Comparison of ENCODE assay signal across 11 cellular contexts in the genomic region with DNA sequence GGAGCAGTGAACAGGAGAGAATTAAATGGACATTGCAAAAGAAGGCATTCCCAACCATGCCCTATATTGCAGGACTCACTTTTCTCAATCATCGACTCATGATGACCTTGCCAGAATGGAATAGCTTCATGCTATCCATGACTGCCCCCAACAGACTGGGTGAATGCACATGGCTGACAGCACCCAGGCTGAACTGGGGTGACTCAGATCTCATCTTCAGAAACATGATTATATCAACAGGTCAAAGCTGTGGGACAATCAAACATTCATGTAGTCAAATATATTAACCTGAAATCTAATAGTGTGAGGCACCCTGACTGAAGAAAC. TPM values are rescaled to one million over a fixed set of nuclear protein-coding genes. Genes with fewer than 3 reads are reported as not detected.
A peak's percentile ranks its signal among the peaks of the same experiment; 100 is the strongest.
DNase-seq lines count a peak whose midpoint lies in the region; ATAC-seq and TF ChIP-seq lines count a peak whose summit lies in the region.
"Had no signal": no experiment of that assay in that cellular context is flagged by ENCODE, and none has a peak within 500 bp of the region (broad histone marks: within the 10 kb centered on the region; RNA-seq: fewer than 3 reads in every experiment).

No MANE protein-coding gene starts in this region.

- H3K27me3 ChIP-seq in OCI-LY3 (ENCODE audit: low read depth, low read length): no peaks in the 10 kb centered on the region
- no peaks in the 10 kb centered on the region for H3K27me3 ChIP-seq in trophoblast cell (ENCODE audit: insufficient read depth, low read length)

- H3K79me1 ChIP-seq in trophoblast cell (ENCODE audit: low read length): no peaks in the 10 kb centered on the region

- no peak overlapping the region for H2BK12ac ChIP-seq in trophoblast cell (ENCODE audit: low read length)

- H3K23ac ChIP-seq in trophoblast cell (ENCODE audit: low read length): no peak overlapping the region

- H3K9me3 ChIP-seq in OCI-LY3 (ENCODE audit: insufficient read depth, low read length) (no peaks in the 10 kb centered on the region), trophoblast cell (ENCODE audit: insufficient read depth, low read depth, low read length) (no peaks in the 10 kb centered on the region)

- H3K9ac ChIP-seq in OCI-LY3 (ENCODE audit: low read length) (no peak overlapping the region), trophoblast cell (ENCODE audit: low read length) (peak overlapping the region; percentile 17)

- no peak for TF ChIP-seq CTCF in OCI-LY3 (IDR thresholded peaks at IDR 0.05; ENCODE audit: low read depth, low read length)
- no peak for TF ChIP-seq CTCF in Calu3 (IDR thresholded peaks at IDR 0.05; ENCODE audit: unreplicated experiment)

- intact Hi-C loops in Calu3 (cut with micrococcal nuclease; ENCODE audit: unreplicated experiment): no loop called here

- H2BK120ac ChIP-seq in trophoblast cell (ENCODE audit: insufficient read depth, low read length, poor library complexity): no peak overlapping the region

- no peak overlapping the region for H3K4me3 ChIP-seq in OCI-LY3 (ENCODE audit: low read length)
- no peak overlapping the region for H3K4me3 ChIP-seq in trophoblast cell (ENCODE audit: low read depth, low read length)

- H3K79me2 ChIP-seq in OCI-LY3 (ENCODE audit: low read length) (no peaks in the 10 kb centered on the region), trophoblast cell (ENCODE audit: control insufficient read depth, insufficient read depth, low read length, poor library complexity) (no peaks in the 10 kb centered on the region)

- H4K8ac ChIP-seq in trophoblast cell (ENCODE audit: low read depth, low read length): no peak overlapping the region

- no peak overlapping the region for H2AK5ac ChIP-seq in trophoblast cell (ENCODE audit: low read length)

- H3K27ac ChIP-seq in OCI-LY3 (ENCODE audit: low read length) (no peak overlapping the region), trophoblast cell (ENCODE audit: low read depth, low read length) (no peak overlapping the region)

- H3K9me3 Mint-ChIP-seq in Calu3 (ENCODE audit: low read depth, unreplicated experiment): no peaks in the 10 kb centered on the region
- H3K9me3 Mint-ChIP-seq: stimulated activated naive CD8-positive, alpha-beta T cell treated with anti-CD3 and anti-CD28 coated beads, Interleukin-15, Interleukin-2, amounts not matched to agents 100 ng/mL and 50 ng/mL, for 24 hours had no signal

- H3K4me2 ChIP-seq in OCI-LY3 (ENCODE audit: low read length): peak overlapping the region; percentile 32
- no peak overlapping the region for H3K4me2 ChIP-seq in trophoblast cell (ENCODE audit: low read length)

- no peak overlapping the region for H4K12ac ChIP-seq in trophoblast cell (ENCODE audit: low read depth, low read length)

- H3K4me1 Mint-ChIP-seq in Calu3 (ENCODE audit: low read depth, unreplicated experiment): no peaks in the 10 kb centered on the region

- no peak overlapping the region for H3K4me3 Mint-ChIP-seq in Calu3 (ENCODE audit: low read depth, unreplicated experiment)
- H3K4me3 Mint-ChIP-seq: stimulated activated naive CD8-positive, alpha-beta T cell treated with anti-CD3 and anti-CD28 coated beads, Interleukin-15, Interleukin-2, amounts not matched to agents 100 ng/mL and 50 ng/mL, for 24 hours had no signal

- CTCF ChIA-PET in Calu3 (lab: Charles Lee): interaction anchor here (0.6 kb wide), 1 partner anchor 15 kb away, joined by 3 read pairs; no protein-coding TSS in a partner anchor

- BruUV-seq in Calu3 (replicated peaks; lab: Mats Ljungman, UMichigan): no TSS peak

- no peak overlapping the region for H3K14ac ChIP-seq in trophoblast cell (ENCODE audit: low read length)

- H2AFZ ChIP-seq in OCI-LY3 (ENCODE audit: low read depth, low read length): no peak overlapping the region
- no peak overlapping the region for H2AFZ ChIP-seq in trophoblast cell (ENCODE audit: insufficient read depth, low read length, poor library complexity)

- no peak overlapping the region for H3K4ac ChIP-seq in trophoblast cell (ENCODE audit: low read depth, low read length)

- H3K36me3 ChIP-seq in OCI-LY3 (replicated peaks; ENCODE audit: low read depth, low read length) (no peaks in the 10 kb centered on the region), trophoblast cell (ENCODE audit: control insufficient read depth in 1 of 2, insufficient read depth in 2 of 2, low read length in 2 of 2) (no peaks in the 10 kb centered on the region)

- no peaks in the 10 kb centered on the region for H4K20me1 ChIP-seq in OCI-LY3 (ENCODE audit: insufficient read depth, low read length)

- no peaks in the 10 kb centered on the region for H3K36me3 Mint-ChIP-seq in Calu3 (ENCODE audit: insufficient read depth, unreplicated experiment)

- no peaks in the 10 kb centered on the region for H3K27me3 Mint-ChIP-seq in Calu3 (ENCODE audit: unreplicated experiment)
- H3K27me3 Mint-ChIP-seq: stimulated activated naive CD8-positive, alpha-beta T cell treated with anti-CD3 and anti-CD28 coated beads, Interleukin-15, Interleukin-2, amounts not matched to agents 100 ng/mL and 50 ng/mL, for 24 hours had no signal

- DNase-seq in trophoblast cell (no peak), activated gamma-delta T cell treated with Interleukin-2 at 50 U/mL for 16 hours (no peak), DMS53 (lab: John Stamatoyannopoulos, UW) (no peak), NCI-H510A (lab: John Stamatoyannopoulos, UW) (no peak), Calu3 (no peak)
- DNase-seq: DMS 273 treated with DMSO at 0.1 percent for 48 hours; NK-92 treated with Interleukin-12 subunit alpha and Interleukin-12 subunit beta, amount 100 ng/mL, for 24 hours had no signal

- no peak overlapping the region for H4K91ac ChIP-seq in trophoblast cell (ENCODE audit: low read depth, low read length)

- H3K4me1 ChIP-seq in OCI-LY3 (ENCODE audit: low read length): peaks cover 30% of the 10 kb centered on the region
- H3K4me1 ChIP-seq in trophoblast cell (ENCODE audit: control insufficient read depth in 1 of 2, insufficient read depth in 2 of 2, low read length in 2 of 2): peaks cover 0 to 2% of the 10 kb centered on the region in 2 experiments

- WGBS in trophoblast cell (ENCODE audit: extremely low coverage, insufficient coverage, insufficient read length): no CpG with 5 or more reads among the region's 1 CpG

- no peak overlapping the region for H3K18ac ChIP-seq in trophoblast cell (ENCODE audit: low read length)

- no peak overlapping the region for H3K27ac Mint-ChIP-seq in Calu3 (ENCODE audit: unreplicated experiment)
- H3K27ac Mint-ChIP-seq: stimulated activated naive CD8-positive, alpha-beta T cell treated with anti-CD3 and anti-CD28 coated beads, Interleukin-15, Interleukin-2, amounts not matched to agents 100 ng/mL and 50 ng/mL, for 24 hours had no signal

- no peak overlapping the region for H2BK5ac ChIP-seq in trophoblast cell (ENCODE audit: low read depth, low read length, poor library complexity)

- ATAC-seq in GM19043 (IDR thresholded peaks at IDR 0.05; ENCODE audit: low read depth, unreplicated experiment) (peak; percentile 35), HG02884 (IDR thresholded peaks at IDR 0.05; ENCODE audit: unreplicated experiment) (peak; percentile 35)

RNA-seq across cellular contexts. Expression of gene MIER3, which starts 34.7 kb away (rescaled TPM):
- 20.0 and 20.5 TPM in 2 replicates for polyA plus RNA-seq in trophoblast cell (2013)
- total RNA-seq in Calu3 (2022): 24.1 and 26.3 TPM in 2 replicates
